In genomic region chrX:129449141-129449540, GRCh38 we compare ENCODE assay signal across 26 cellular contexts.
DNase-seq lines count a peak whose midpoint lies in the region; ATAC-seq, FAIRE-seq and TF ChIP-seq lines count a peak whose summit lies in the region.
"Had no signal": no experiment of that assay in that cellular context is flagged by ENCODE, and none has a peak within 500 bp of the region (broad histone marks: within the 10 kb centered on the region; RNA-seq: fewer than 3 reads in every experiment).

No MANE protein-coding gene starts in this region.

- H3K4me1 ChIP-seq in OCI-LY7 (ENCODE audit: insufficient read depth, low read length, poor library complexity, severe bottlenecking) = no peaks in the 10 kb centered on the region
- H3K4me1 ChIP-seq: left ventricle myocardium inferior, sigmoid colon, vagina had no signal

- H3K27ac Mint-ChIP-seq in chondrocyte (ENCODE audit: unreplicated experiment) = no peak overlapping the region
- H3K27ac Mint-ChIP-seq: activated naive CD8-positive, alpha-beta T cell treated with anti-CD3 and anti-CD28 coated beads, Interleukin-2, amount 50 U/mL, for 24 hours; CD4-positive, alpha-beta T cell; nephron had no signal

- peak; percentile 13 for TF ChIP-seq CTCF in AG09309 (IDR thresholded peaks at IDR 0.05; ENCODE audit: control insufficient read depth, insufficient read depth, low read depth, low read length, missing control alignments)
- TF ChIP-seq CTCF in GM12872 (IDR thresholded peaks at IDR 0.05; ENCODE audit: insufficient read depth, low read depth, low read length) = 0 out of 3 replicates have a peak, but pooled peaks have one; percentile 16
- peak; percentile 43; the same call in 1 of the 2 replicates for TF ChIP-seq CTCF in OCI-LY7 (conservative IDR thresholded peaks at IDR 0.05; ENCODE audit: low read length)
- TF ChIP-seq CTCF in chondrocyte (IDR thresholded peaks at IDR 0.05) = peak; percentile 36
- no peak for TF ChIP-seq CTCF in D721Med (IDR thresholded peaks at IDR 0.05; ENCODE audit: insufficient read depth, missing control alignments)

- POLR2A ChIA-PET in OCI-LY7 (lab: Charles Lee) = interaction anchor here (0.6 kb wide), 1 partner anchor 22 kb away, joined by 3 read pairs; no protein-coding TSS in a partner anchor

- no TSS peak for BruUV-seq in OCI-LY7 (replicated peaks; lab: Mats Ljungman, UMichigan)

- no peak overlapping the region for H3K4me3 Mint-ChIP-seq in chondrocyte (ENCODE audit: unreplicated experiment)
- H3K4me3 Mint-ChIP-seq: activated naive CD8-positive, alpha-beta T cell treated with anti-CD3 and anti-CD28 coated beads, Interleukin-2, amount 50 U/mL, for 24 hours; CD4-positive, alpha-beta T cell; nephron had no signal

- CTCF ChIA-PET in OCI-LY7 (lab: Charles Lee; ENCODE audit: unreplicated experiment) = no interaction called here

- H3K9me2 ChIP-seq in OCI-LY7 (ENCODE audit: insufficient read depth, low read length) = no peaks in the 10 kb centered on the region

- DNase-seq in AG09309 (ENCODE audit: low read depth) (no peak), OCI-LY7 (ENCODE audit: low spot score) (no peak), chondrocyte (ENCODE audit: low spot score) (no peak), D721Med (ENCODE audit: insufficient read length, low spot score) (no peak), left lobe of liver (ENCODE audit: low spot score) (no peak), GM19240 (ENCODE audit: insufficient read length, low spot score) (no peak)
- DNase-seq: activated CD4-positive, alpha-beta T cell treated with anti-CD3 and anti-CD28 coated beads for 48 hours; activated CD8-positive, alpha-beta memory T cell treated with anti-CD3 and anti-CD28 coated beads, Interleukin-2, amount 50 U/mL, for 4 hours; activated effector memory CD4-positive, alpha-beta T cell treated with Interleukin-2 at 50 U/mL for 16 hours; activated naive CD8-positive, alpha-beta T cell treated with anti-CD3 and anti-CD28 coated beads, Interleukin-2, amount 50 U/mL, for 24 hours; CD4-positive, alpha-beta T cell; DMS53; glutamatergic neuron; left ventricle myocardium inferior; NCI-H1048; NCI-H2029; NCI-H446; SHP77 treated with DMSO at 0.1 percent for 48 hours; sigmoid colon had no signal

- no peaks in the 10 kb centered on the region for H4K20me1 ChIP-seq in OCI-LY7 (ENCODE audit: insufficient read depth, low read length)

- H3K9me3 Mint-ChIP-seq in chondrocyte (ENCODE audit: low read depth) = peaks cover under 1% of the 10 kb centered on the region
- H3K9me3 Mint-ChIP-seq: activated naive CD8-positive, alpha-beta T cell treated with anti-CD3 and anti-CD28 coated beads, Interleukin-2, amount 50 U/mL, for 24 hours; CD4-positive, alpha-beta T cell had no signal

- no peak for ATAC-seq in HG02798 (IDR thresholded peaks at IDR 0.05; ENCODE audit: poor library complexity, unreplicated experiment)
- ATAC-seq in left lobe of liver = no peak
- ATAC-seq: activated naive CD8-positive, alpha-beta T cell treated with anti-CD3 and anti-CD28 coated beads, Interleukin-2, amount 50 U/mL, for 24 hours had no signal

- no peak overlapping the region for H3K4me2 ChIP-seq in OCI-LY7 (ENCODE audit: low read length)

- no peak overlapping the region for H2AFZ ChIP-seq in OCI-LY7 (ENCODE audit: low read length)

- H3K9me3 ChIP-seq in OCI-LY7 (ENCODE audit: low read length) = no peaks in the 10 kb centered on the region
- H3K9me3 ChIP-seq: left ventricle myocardium inferior, sigmoid colon, vagina had no signal

- H3K79me2 ChIP-seq in OCI-LY7 (ENCODE audit: insufficient read depth, low read depth, low read length) = no peaks in the 10 kb centered on the region

- H3K4me1 Mint-ChIP-seq in chondrocyte (ENCODE audit: low read depth) = no peaks in the 10 kb centered on the region
- H3K4me1 Mint-ChIP-seq: activated naive CD8-positive, alpha-beta T cell treated with anti-CD3 and anti-CD28 coated beads, Interleukin-2, amount 50 U/mL, for 24 hours; nephron had no signal

- intact Hi-C loops in OCI-LY7 (cut with micrococcal nuclease; ENCODE audit: unreplicated experiment) = no loop called here

- no peak overlapping the region for H3K27ac ChIP-seq in OCI-LY7 (ENCODE audit: low read depth, low read length, poor library complexity, severe bottlenecking)
- H3K27ac ChIP-seq: coronary artery, HL-60, left ventricle myocardium inferior, sigmoid colon, vagina had no signal

- H3K4me3 ChIP-seq in AG09309 (ENCODE audit: control insufficient read depth, low read depth, low read length) = no peak overlapping the region
- no peak overlapping the region for H3K4me3 ChIP-seq in OCI-LY7 (ENCODE audit: low read depth, low read length, poor library complexity, severe bottlenecking)
- H3K4me3 ChIP-seq: coronary artery, left ventricle myocardium inferior, sigmoid colon, vagina had no signal

- peaks cover 25% of the 10 kb centered on the region for H3K36me3 Mint-ChIP-seq in chondrocyte (ENCODE audit: low read depth)

- no peaks in the 10 kb centered on the region for H3K27me3 Mint-ChIP-seq in chondrocyte (ENCODE audit: low read depth)
- H3K27me3 Mint-ChIP-seq: activated naive CD8-positive, alpha-beta T cell treated with anti-CD3 and anti-CD28 coated beads, Interleukin-2, amount 50 U/mL, for 24 hours; CD4-positive, alpha-beta T cell had no signal

- no peaks in the 10 kb centered on the region for H3K36me3 ChIP-seq in OCI-LY7 (ENCODE audit: insufficient read depth, low read length)
- H3K36me3 ChIP-seq: left ventricle myocardium inferior, sigmoid colon, vagina had no signal

- FAIRE-seq in D721Med (lab: Jason Lieb, UNC) = no peak
- FAIRE-seq: endometrium had no signal
